Comparison of ENCODE assay signal across 22 cellular contexts in the genomic region with DNA sequence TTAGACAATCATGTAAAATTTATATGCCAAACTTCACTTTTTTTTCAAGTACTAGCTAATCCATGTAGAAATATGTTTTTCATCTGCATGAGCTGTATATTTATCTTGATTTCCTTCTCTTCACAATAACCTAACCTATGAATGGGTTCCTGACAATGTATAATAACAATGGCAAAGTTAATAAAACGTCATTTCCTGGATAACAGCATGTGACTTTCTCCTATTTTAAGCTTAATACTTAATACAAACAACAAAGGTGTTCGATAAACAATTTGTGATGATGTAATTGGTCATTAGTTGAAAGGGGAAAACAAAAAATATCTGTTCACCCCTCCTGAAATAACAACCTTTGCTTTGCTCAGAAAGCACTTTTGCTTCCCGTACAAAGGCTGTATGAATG. TPM values are rescaled to one million over a fixed set of nuclear protein-coding genes. Genes with fewer than 3 reads are reported as not detected.
DNase-seq lines count a peak whose midpoint lies in the region; ATAC-seq and TF ChIP-seq lines count a peak whose summit lies in the region.
"Had no signal": no experiment of that assay in that cellular context is flagged by ENCODE, and none has a peak within 500 bp of the region (broad histone marks: within the 10 kb centered on the region; RNA-seq: fewer than 3 reads in every experiment).

No MANE protein-coding gene starts in this region.

- no peaks in the 10 kb centered on the region for H3K79me2 ChIP-seq in mesendoderm (ENCODE audit: control insufficient read depth, insufficient read depth, low read length)

- H3K79me1 ChIP-seq in mesendoderm (ENCODE audit: low read length), result peaks cover 2% of the 10 kb centered on the region

- H3K27me3 Mint-ChIP-seq in endodermal cell (ENCODE audit: insufficient read depth), result no peaks in the 10 kb centered on the region

- no peaks in the 10 kb centered on the region for H3K9me3 ChIP-seq in HUES6 (ENCODE audit: control insufficient read depth, insufficient read depth, low read depth, low read length)
- no peaks in the 10 kb centered on the region for H3K9me3 ChIP-seq in endodermal cell (ENCODE audit: control insufficient read depth, low read length)
- H3K9me3 ChIP-seq in SJCRH30 (replicated peaks), result no peaks in the 10 kb centered on the region

- H3K4ac ChIP-seq in mesendoderm (ENCODE audit: low read depth, low read length), result no peak overlapping the region

- no peak overlapping the region for H2AK5ac ChIP-seq in mesendoderm (ENCODE audit: low read length)

- no peak overlapping the region for H3K56ac ChIP-seq in mesendoderm (ENCODE audit: low read length)

- WGBS in endodermal cell (ENCODE audit: insufficient coverage in 1 of 2, insufficient read length in 1 of 2), 2 experiments, result 80 to 92% methylated on average over 1 to 2 of the region's 3 CpGs
- no CpG with 5 or more reads among the region's 3 CpGs for WGBS in mesendoderm (ENCODE audit: extremely low coverage, insufficient coverage, low lambda C conversion rate)

- H3K4me3 ChIP-seq in HUES6 (ENCODE audit: low read depth, low read length), result no peak overlapping the region
- H3K4me3 ChIP-seq in endodermal cell (ENCODE audit: low read length), result no peak overlapping the region
- H3K4me3 ChIP-seq in mesendoderm (ENCODE audit: low read length), result no peak overlapping the region
- H3K4me3 ChIP-seq in SJCRH30, result no peak overlapping the region

- no peak for TF ChIP-seq CTCF in endodermal cell (conservative IDR thresholded peaks at IDR 0.05)

- no peak overlapping the region for H4K5ac ChIP-seq in mesendoderm (ENCODE audit: low read length)

- H3K9ac ChIP-seq in HUES6 (ENCODE audit: low read length), result no peak overlapping the region
- no peak overlapping the region for H3K9ac ChIP-seq in endodermal cell (ENCODE audit: extremely low read depth, low read length, poor library complexity, severe bottlenecking)
- no peak overlapping the region for H3K9ac ChIP-seq in mesendoderm (ENCODE audit: low read length)

- no peak overlapping the region for H2BK120ac ChIP-seq in mesendoderm (ENCODE audit: low read depth, low read length)

- H3K36me3 ChIP-seq in HUES6 (ENCODE audit: control insufficient read depth, insufficient read depth, low read length) (peaks cover 66% of the 10 kb centered on the region), endodermal cell (ENCODE audit: control insufficient read depth, insufficient read depth, low read length) (peaks cover 76% of the 10 kb centered on the region), mesendoderm (ENCODE audit: control insufficient read depth, insufficient read depth, low read length) (peaks cover 2% of the 10 kb centered on the region), SJCRH30 (no peaks in the 10 kb centered on the region)

- peak overlapping the region; percentile 10; the same call in 1 of the 2 replicates for H3K27ac ChIP-seq in HUES6 (ENCODE audit: low read depth, low read length)
- no peak overlapping the region for H3K27ac ChIP-seq in endodermal cell (ENCODE audit: low read depth, low read length)
- no peak overlapping the region for H3K27ac ChIP-seq in mesendoderm (ENCODE audit: low read depth, low read length)
- no peak overlapping the region for H3K27ac ChIP-seq in SJCRH30
- H3K27ac ChIP-seq: 22Rv1, C4-2B, HL-60, RWPE1 had no signal

- H3K36me3 Mint-ChIP-seq in endodermal cell (ENCODE audit: low read depth), result peaks cover 74% of the 10 kb centered on the region

- peaks cover 79% of the 10 kb centered on the region for H3K4me1 ChIP-seq in HUES6 (ENCODE audit: control insufficient read depth, insufficient read depth, low read length)
- no peaks in the 10 kb centered on the region for H3K4me1 ChIP-seq in endodermal cell (ENCODE audit: control insufficient read depth, insufficient read depth, low read length)
- H3K4me1 ChIP-seq in mesendoderm (ENCODE audit: control insufficient read depth, low read depth, low read length), result peaks cover 7% of the 10 kb centered on the region
- H3K4me1 ChIP-seq in SJCRH30, result peaks cover 6% of the 10 kb centered on the region; the same call in 1 of the 2 replicates

- H2BK5ac ChIP-seq in mesendoderm (ENCODE audit: low read length), result no peak overlapping the region

- no peak overlapping the region for H3K4me2 ChIP-seq in mesendoderm (ENCODE audit: low read length)

- no peaks in the 10 kb centered on the region for H3K27me3 ChIP-seq in HUES6 (ENCODE audit: control insufficient read depth, insufficient read depth, low read length)
- H3K27me3 ChIP-seq in endodermal cell (ENCODE audit: control insufficient read depth, insufficient read depth, low read length, poor library complexity, severe bottlenecking), result no peaks in the 10 kb centered on the region
- H3K27me3 ChIP-seq in mesendoderm (ENCODE audit: insufficient read depth, low read length, poor library complexity), result no peaks in the 10 kb centered on the region
- H3K27me3 ChIP-seq in SJCRH30, result no peaks in the 10 kb centered on the region

- ATAC-seq in GM19023 (IDR thresholded peaks at IDR 0.05; ENCODE audit: unreplicated experiment), result no peak
- ATAC-seq: PC-3 had no signal

- H2BK15ac ChIP-seq in mesendoderm (replicated peaks; ENCODE audit: low read depth), result no peak overlapping the region

- H3K9me3 Mint-ChIP-seq in endodermal cell, result no peaks in the 10 kb centered on the region

- H3K18ac ChIP-seq in mesendoderm (ENCODE audit: low read length), result peak overlapping the region; percentile 28

- DNase-seq in DMS153 (lab: John Stamatoyannopoulos, UW) (peak; percentile 25), DMS153 treated with DMSO at 0.1 percent for 48 hours (lab: John Stamatoyannopoulos, UW; ENCODE audit: unreplicated experiment) (no peak), endodermal cell (no peak), mesendoderm (no peak), NCI-H1694 (lab: John Stamatoyannopoulos, UW) (no peak), SJCRH30 (no peak)
- DNase-seq: AML-193, DMS79 treated with DMSO at 0.1 percent for 48 hours, HCEC 1CT, MM.1S, NCI-H1105, PC-3, SIG-M5 had no signal

- H3K27ac Mint-ChIP-seq in endodermal cell, result peak overlapping the region; percentile 28

- H3K4me1 Mint-ChIP-seq in endodermal cell, result peaks cover 49% of the 10 kb centered on the region

- H3K23ac ChIP-seq in mesendoderm (ENCODE audit: low read length), result no peak overlapping the region

- H4K8ac ChIP-seq in mesendoderm (ENCODE audit: low read depth, low read length), result no peak overlapping the region

- no peak overlapping the region for H3K4me3 Mint-ChIP-seq in endodermal cell

RNA-seq across cellular contexts. Expression of a gene that starts 20.4 kb away (rescaled TPM):
- 10 to 100 TPM; 49.2 to 58.6 TPM for total RNA-seq in endodermal cell
- polyA plus RNA-seq in endodermal cell (2013, experiment 1 of 2), result 72.1 TPM
- 69.1 TPM for polyA plus RNA-seq in endodermal cell (2013, experiment 2 of 2)
- 63.2 TPM for polyA plus RNA-seq in mesendoderm (2013, experiment 1 of 2)
- polyA plus RNA-seq in mesendoderm (2013, experiment 2 of 2), result 64.3 TPM
- total RNA-seq in SJCRH30 (2014; rRNA removed; shearing (Covaris generic)), result not detected in 2 replicates
- total RNA-seq: HT1080, NCI-H460, PC-3 had no signal

RNA-seq across cellular contexts. Expression of a gene that starts 59.3 kb away (rescaled TPM):
- total RNA-seq in endodermal cell, result under 1 TPM; 0.24 to 0.66 TPM
- polyA plus RNA-seq in endodermal cell (2013, experiment 1 of 2), result 0.18 TPM
- polyA plus RNA-seq in endodermal cell (2013, experiment 2 of 2), result 0.25 TPM
- 0.03 TPM for polyA plus RNA-seq in mesendoderm (2013, experiment 1 of 2)
- 0.04 TPM for polyA plus RNA-seq in mesendoderm (2013, experiment 2 of 2)
- total RNA-seq in SJCRH30 (2014; rRNA removed; shearing (Covaris generic)), result not detected in 2 replicates
- total RNA-seq: HT1080, LHCN-M2, NCI-H460, PC-3 had no signal

Comparison
In these comparisons a context has a peak if more than half of its experiments do, and no peak if none do; other contexts are left out.
1. RNA of a gene that starts 20.4 kb away (total RNA-seq): 49.2 to 58.6 TPM in endodermal cell; not detected in SJCRH30; every median in the first group is over 10 times any median in the second.